25 cellular contexts compared by ENCODE assay signal in the genomic region with DNA sequence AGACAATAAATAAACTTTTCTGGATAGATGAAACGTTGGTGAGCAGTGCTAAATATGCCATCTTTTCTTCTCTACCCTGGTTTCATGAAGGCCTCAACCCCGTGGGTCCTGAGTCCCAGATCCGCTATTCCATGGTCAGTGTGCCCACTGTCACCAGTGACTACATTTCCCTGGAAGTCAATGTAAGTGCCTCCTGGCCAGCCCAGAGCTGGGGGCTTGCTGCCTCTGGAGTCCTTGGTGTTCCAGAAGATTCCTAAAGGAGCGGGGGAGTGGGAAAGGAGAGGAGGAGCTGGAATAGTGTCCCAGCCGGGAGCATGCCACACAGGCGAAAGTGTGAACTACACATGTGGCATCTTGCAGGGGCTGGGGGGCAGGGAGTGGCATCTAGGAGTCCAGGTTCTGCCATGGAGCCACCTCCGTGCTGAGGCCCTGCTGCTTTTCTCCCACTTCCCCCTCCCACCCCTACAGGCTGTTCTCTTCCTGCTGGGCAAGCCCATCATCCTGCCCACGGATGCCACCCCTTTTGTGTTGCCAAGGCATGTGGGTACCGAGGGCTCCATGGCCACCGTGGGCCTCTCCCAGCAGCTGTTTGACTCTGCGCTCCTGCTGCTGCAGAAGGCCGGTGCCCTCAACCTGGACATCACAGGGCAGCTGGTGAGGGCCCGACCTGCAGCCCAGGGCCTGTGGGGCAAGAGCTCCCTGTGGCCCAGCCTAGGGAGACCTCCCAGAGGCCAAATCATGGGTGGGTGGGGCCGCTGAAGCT. TPM values are rescaled to one million over a fixed set of nuclear protein-coding genes. Genes with fewer than 3 reads are reported as not detected.
DNase-seq lines count a peak whose midpoint lies in the region; ATAC-seq and TF ChIP-seq lines count a peak whose summit lies in the region.
"Had no signal": no experiment of that assay in that cellular context is flagged by ENCODE, and none has a peak within 500 bp of the region (broad histone marks: within the 10 kb centered on the region; RNA-seq: fewer than 3 reads in every experiment).

No MANE protein-coding gene starts in this region.

- POLR2A ChIA-PET in HCT116 (lab: Charles Lee) (no interaction called here), HEK293 (lab: Yijun Ruan, JAX) (no interaction called here), PC-9 (lab: Charles Lee; ENCODE audit: unreplicated experiment) (no interaction called here)

- no peaks in the 10 kb centered on the region for H3K79me1 ChIP-seq in mesendoderm (ENCODE audit: low read length)

- H3K9me3 ChIP-seq in HCT116 (ENCODE audit: control insufficient read depth in 1 of 2, insufficient read depth in 1 of 2, low read depth in 1 of 2, low read length in 2 of 2) (no peaks in the 10 kb centered on the region), HEK293 (ENCODE audit: control insufficient read depth, insufficient read depth, low read depth, low read length) (no peaks in the 10 kb centered on the region), osteoblast (ENCODE audit: low read depth, low read length) (no peaks in the 10 kb centered on the region), PC-9 (ENCODE audit: insufficient read depth, low read depth) (no peaks in the 10 kb centered on the region)

- 0 out of 2 replicates have a peak, but pooled peaks have one; percentile 43 for ATAC-seq in HCT116
- ATAC-seq in GM21825 (IDR thresholded peaks at IDR 0.05; ENCODE audit: unreplicated experiment): no peak
- no peak for ATAC-seq in HG02642 (IDR thresholded peaks at IDR 0.05; ENCODE audit: poor library complexity, unreplicated experiment)

- H3K9me2 ChIP-seq in HCT116 (ENCODE audit: insufficient read depth) (no peaks in the 10 kb centered on the region), PC-9 (ENCODE audit: insufficient read depth) (no peaks in the 10 kb centered on the region)

- no peak for TF ChIP-seq RAD21 in HCT116 (IDR thresholded peaks at IDR 0.05; ENCODE audit: low read depth)

- no peak overlapping the region for H2BK5ac ChIP-seq in mesendoderm (ENCODE audit: low read length)

- no CpG with 5 or more reads among the region's 14 CpGs for WGBS in mesendoderm (ENCODE audit: extremely low coverage, insufficient coverage, low lambda C conversion rate)

- H2BK120ac ChIP-seq in mesendoderm (ENCODE audit: low read depth, low read length): no peak overlapping the region

- no peak for TF ChIP-seq POLR2A in HCT116 (IDR thresholded peaks at IDR 0.05; ENCODE audit: borderline replicate concordance, extremely low read depth, insufficient read depth, insufficient read length)

- no peak overlapping the region for H2BK15ac ChIP-seq in mesendoderm (replicated peaks; ENCODE audit: low read depth)

- no peak overlapping the region for H2AK5ac ChIP-seq in mesendoderm (ENCODE audit: low read length)

- RAD21 ChIA-PET in HCT116 (lab: Charles Lee; ENCODE audit: low non-redundant PET in 1 of 2, low total read pairs in 2 of 2, uncharacterized antibody in 2 of 2, unreplicated experiment in 2 of 2): no interaction called here

- H3K4me3 ChIP-seq in HCT116 (replicated peaks in 1 of 2; ENCODE audit: low read depth in 1 of 2, low read length in 2 of 2) (no peak overlapping the region), HEK293 (ENCODE audit: low read depth, low read length) (no peak overlapping the region), mesendoderm (ENCODE audit: low read length) (no peak overlapping the region), osteoblast (ENCODE audit: insufficient read depth, low read length) (no peak overlapping the region), PC-9 (no peak overlapping the region)
- H3K4me3 ChIP-seq: GM23248 had no signal

- no peak overlapping the region for H3K56ac ChIP-seq in mesendoderm (ENCODE audit: low read length)

- intact Hi-C loops in HCT116 (cut with micrococcal nuclease): no loop called here
- intact Hi-C loops in PC-9 (cut with micrococcal nuclease; ENCODE audit: unreplicated experiment): no loop called here

- no peak overlapping the region for H3K18ac ChIP-seq in mesendoderm (ENCODE audit: low read length)

- no TSS peak for BruUV-seq in HCT116 (replicated peaks; lab: Mats Ljungman, UMichigan)
- no TSS peak for BruUV-seq in PC-9 (replicated peaks; lab: Mats Ljungman, UMichigan)

- no peaks in the 10 kb centered on the region for H3F3A ChIP-seq in PC-9 (ENCODE audit: insufficient read depth, low read depth)

- H4K5ac ChIP-seq in mesendoderm (ENCODE audit: low read length): no peak overlapping the region

- no peaks in the 10 kb centered on the region for H3K36me3 ChIP-seq in HCT116 (ENCODE audit: control insufficient read depth in 1 of 2, insufficient read depth in 2 of 2, low read length in 2 of 2)
- H3K36me3 ChIP-seq in HEK293 (ENCODE audit: control insufficient read depth in 2 of 2, insufficient read depth in 1 of 2, low read length in 2 of 2): no peaks in the 10 kb centered on the region
- no peaks in the 10 kb centered on the region for H3K36me3 ChIP-seq in mesendoderm (ENCODE audit: control insufficient read depth, insufficient read depth, low read length)
- no peaks in the 10 kb centered on the region for H3K36me3 ChIP-seq in osteoblast (ENCODE audit: insufficient read depth, low read length)
- no peaks in the 10 kb centered on the region for H3K36me3 ChIP-seq in PC-9 (ENCODE audit: low read depth)

- H2AFZ ChIP-seq in HCT116 (ENCODE audit: low read depth, low read length, poor library complexity, severe bottlenecking) (no peak overlapping the region), osteoblast (ENCODE audit: low read length) (no peak overlapping the region), PC-9 (no peak overlapping the region)
- H2AFZ ChIP-seq: GM23248 had no signal

- peak overlapping the region; percentile 0 for H3K4ac ChIP-seq in mesendoderm (ENCODE audit: low read depth, low read length)

- H4K20me1 ChIP-seq in HCT116 (ENCODE audit: insufficient read depth) (no peaks in the 10 kb centered on the region), osteoblast (ENCODE audit: insufficient read depth, low read length) (no peaks in the 10 kb centered on the region), PC-9 (ENCODE audit: insufficient read depth) (no peaks in the 10 kb centered on the region)

- DNase-seq in HCT116 (ENCODE audit: low read depth, low spot score): no peak
- DNase-seq in mesendoderm: no peak
- DNase-seq in osteoblast (ENCODE audit: insufficient read length, low spot score, missing footprints): peak; percentile 79
- DNase-seq in PC-9: no peak
- DNase-seq in NCI-H446 (lab: John Stamatoyannopoulos, UW): no peak
- DNase-seq: C1 segment of cervical spinal cord; Calu3; CD4-positive, alpha-beta memory T cell; COR-L47; DMS53; DMS79 treated with DMSO at 0.1 percent for 48 hours; GF-D8; GM23248; H7; HCEC 1CT; HFFc6 had no signal

- TF ChIP-seq CTCF in HCT116 (IDR thresholded peaks at IDR 0.05 in 2 of 3, conservative IDR thresholded peaks at IDR 0.05 in 1 of 3; ENCODE audit: borderline replicate concordance in 1 of 3, insufficient read depth in 1 of 3, low read depth in 2 of 3, low read length in 2 of 3) (no peak), HEK293 (tag by site-specific recombination; IDR thresholded peaks at IDR 0.05) (no peak), osteoblast (IDR thresholded peaks at IDR 0.05; ENCODE audit: extremely low read depth, low read depth, low read length) (no peak), PC-9 (conservative IDR thresholded peaks at IDR 0.05) (no peak)

- no peak overlapping the region for H3K4me2 ChIP-seq in HCT116 (ENCODE audit: low read length)
- H3K4me2 ChIP-seq in mesendoderm (ENCODE audit: low read length): no peak overlapping the region
- H3K4me2 ChIP-seq in osteoblast (ENCODE audit: insufficient read depth, low read length): no peak overlapping the region
- H3K4me2 ChIP-seq in PC-9: no peak overlapping the region

- H3K27ac ChIP-seq in HCT116 (ENCODE audit: low read depth, low read length) (no peak overlapping the region), HEK293 (ENCODE audit: extremely low read depth, low read depth, low read length) (no peak overlapping the region), mesendoderm (ENCODE audit: low read depth, low read length) (no peak overlapping the region), osteoblast (ENCODE audit: low read depth, low read length) (no peak overlapping the region), PC-9 (no peak overlapping the region)
- H3K27ac ChIP-seq: GM23248 had no signal

- H4K8ac ChIP-seq in mesendoderm (ENCODE audit: low read depth, low read length): no peak overlapping the region

- H3K27me3 ChIP-seq in HCT116 (ENCODE audit: insufficient read depth, low read length): peaks cover 6% of the 10 kb centered on the region; the same call in 1 of the 2 replicates
- no peaks in the 10 kb centered on the region for H3K27me3 ChIP-seq in mesendoderm (ENCODE audit: insufficient read depth, low read length, poor library complexity)
- no peaks in the 10 kb centered on the region for H3K27me3 ChIP-seq in osteoblast (ENCODE audit: insufficient read depth, low read length)
- H3K27me3 ChIP-seq in PC-9 (ENCODE audit: insufficient read depth, low read depth): peaks cover 85% of the 10 kb centered on the region

- no peaks in the 10 kb centered on the region for H3K79me2 ChIP-seq in HCT116 (ENCODE audit: insufficient read depth, low read length)
- H3K79me2 ChIP-seq in mesendoderm (ENCODE audit: control insufficient read depth, insufficient read depth, low read length): no peaks in the 10 kb centered on the region
- no peaks in the 10 kb centered on the region for H3K79me2 ChIP-seq in osteoblast (ENCODE audit: insufficient read depth, low read length)
- no peaks in the 10 kb centered on the region for H3K79me2 ChIP-seq in PC-9 (ENCODE audit: low read depth)

- no peak overlapping the region for H3K9ac ChIP-seq in HCT116 (ENCODE audit: low read length)
- no peak overlapping the region for H3K9ac ChIP-seq in mesendoderm (ENCODE audit: low read length)
- H3K9ac ChIP-seq: GM23248 had no signal

- H3K4me1 ChIP-seq in HCT116 (ENCODE audit: control insufficient read depth in 1 of 2, insufficient read depth in 2 of 2, low read length in 2 of 2) (no peaks in the 10 kb centered on the region), HEK293 (ENCODE audit: control insufficient read depth, insufficient read depth, low read length) (no peaks in the 10 kb centered on the region), mesendoderm (ENCODE audit: control insufficient read depth, low read depth, low read length) (peaks cover 9% of the 10 kb centered on the region), osteoblast (ENCODE audit: insufficient read depth, low read length) (no peaks in the 10 kb centered on the region), PC-9 (replicated peaks; ENCODE audit: insufficient read depth) (no peaks in the 10 kb centered on the region)

- CTCF ChIA-PET in HCT116 (lab: Charles Lee) (no interaction called here), HEK293 (lab: Yijun Ruan, JAX) (no interaction called here), PC-9 (lab: Charles Lee) (no interaction called here)

- no peak overlapping the region for H3K23ac ChIP-seq in mesendoderm (ENCODE audit: low read length)

RNA-seq across cellular contexts. Expression of gene BPIFB2, which starts 10.8 kb away (rescaled TPM):
- 0.15 TPM for total RNA-seq in HCT116 (2021; ENCODE audit: unreplicated experiment)
- polyA plus RNA-seq in HCT116 (2012): not detected in 2 replicates
- 0.10 TPM for polyA plus RNA-seq in mesendoderm (2013, experiment 1 of 2)
- 0.11 TPM for polyA plus RNA-seq in mesendoderm (2013, experiment 2 of 2)
- not detected in 2 replicates for total RNA-seq in osteoblast
- total RNA-seq in PC-9 (2021): not detected in 2 replicates
- total RNA-seq: A172; A673; Calu3; CD4-positive, alpha-beta memory T cell; Daoy; G401; GM23248; H1; H7; HFFc6 had no signal
- polyA plus RNA-seq: BJ; CD4-positive, alpha-beta memory T cell; GM23248; H1 had no signal

RNA-seq across cellular contexts. Expression of gene BPIFB6, which starts 13.1 kb away (rescaled TPM):
- not detected for total RNA-seq in HCT116 (2021; ENCODE audit: unreplicated experiment)
- polyA plus RNA-seq in HCT116 (2012): not detected in 2 replicates
- polyA plus RNA-seq in mesendoderm (2013, experiment 1 of 2): not detected
- not detected for polyA plus RNA-seq in mesendoderm (2013, experiment 2 of 2)
- not detected in 2 replicates for total RNA-seq in osteoblast
- not detected in 2 replicates for total RNA-seq in PC-9 (2021)
- total RNA-seq: A172; A673; Calu3; CD4-positive, alpha-beta memory T cell; Daoy; G401; GM23248; H1; H7; HFFc6 had no signal
- polyA plus RNA-seq: BJ; CD4-positive, alpha-beta memory T cell; GM23248; H1 had no signal

RNA-seq across cellular contexts. Expression of gene SUN5, which starts 14.1 kb away (rescaled TPM):
- total RNA-seq in HCT116 (2021; ENCODE audit: unreplicated experiment) (not detected), osteoblast (not detected in 2 replicates), PC-9 (2021) (not detected in 2 replicates)
- polyA plus RNA-seq in HCT116 (2012): not detected in 2 replicates
- not detected for polyA plus RNA-seq in mesendoderm (2013, experiment 1 of 2)
- not detected for polyA plus RNA-seq in mesendoderm (2013, experiment 2 of 2)
- total RNA-seq: A172; A673; Calu3; CD4-positive, alpha-beta memory T cell; Daoy; G401; GM23248; H1; H7; HFFc6 had no signal
- polyA plus RNA-seq: BJ; CD4-positive, alpha-beta memory T cell; GM23248; H1 had no signal

RNA-seq across cellular contexts. Expression of gene BPIFB3, which starts 35.4 kb away (rescaled TPM):
- total RNA-seq in HCT116 (2021; ENCODE audit: unreplicated experiment): not detected
- polyA plus RNA-seq in HCT116 (2012): not detected in 2 replicates
- not detected for polyA plus RNA-seq in mesendoderm (2013, experiment 1 of 2)
- polyA plus RNA-seq in mesendoderm (2013, experiment 2 of 2): 0.03 TPM
- not detected in 2 replicates for total RNA-seq in osteoblast
- not detected in 2 replicates for total RNA-seq in PC-9 (2021)
- total RNA-seq: A172; A673; Calu3; CD4-positive, alpha-beta memory T cell; Daoy; G401; GM23248; H1; H7; HFFc6 had no signal
- polyA plus RNA-seq: BJ; CD4-positive, alpha-beta memory T cell; GM23248; H1 had no signal
